ENCODE assay signal across 31 cellular contexts in the genomic region with DNA sequence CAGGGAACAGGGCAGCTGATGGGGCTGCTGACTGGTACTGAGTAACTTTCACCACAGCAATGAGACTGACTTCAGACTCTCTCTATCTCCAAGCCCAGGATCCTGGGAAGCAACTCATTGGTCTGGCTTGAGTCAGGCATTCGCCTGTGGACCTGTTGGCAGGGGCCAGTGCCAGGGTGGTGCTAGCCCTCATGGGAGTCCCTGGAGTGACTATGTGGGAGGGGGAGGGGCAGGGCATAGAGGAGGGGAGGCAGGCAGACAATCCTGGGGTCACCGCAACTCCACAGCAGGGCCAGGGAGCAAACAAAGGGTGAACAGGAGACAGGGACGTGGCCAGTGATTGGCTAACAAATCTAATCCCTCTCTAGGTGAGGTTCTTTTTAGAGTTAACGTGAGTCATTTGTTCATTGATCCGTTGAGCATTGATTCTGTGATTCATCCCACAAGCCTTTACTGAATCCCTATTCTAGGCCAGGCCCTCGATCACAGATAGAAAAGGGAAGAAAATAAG.
DNase-seq lines count a peak whose midpoint lies in the region; ATAC-seq, FAIRE-seq and TF ChIP-seq lines count a peak whose summit lies in the region.
"Had no signal": no experiment of that assay in that cellular context is flagged by ENCODE, and none has a peak within 500 bp of the region (broad histone marks: within the 10 kb centered on the region; RNA-seq: fewer than 3 reads in every experiment).

No MANE protein-coding gene starts in this region.

- peaks cover 6% of the 10 kb centered on the region for H3K4me1 Mint-ChIP-seq in astrocyte (ENCODE audit: low read depth, unreplicated experiment)
- H3K4me1 Mint-ChIP-seq: activated CD4-positive, alpha-beta T cell treated with anti-CD3 and anti-CD28 coated beads, Interleukin-2, amount 10 ng/mL, durations not matched to agents 24 days and 14 days had no signal

- H3K4me3 ChIP-seq in astrocyte (ENCODE audit: insufficient read depth, low read depth, low read length) (no peak overlapping the region), pancreas (no peak overlapping the region)
- H3K4me3 ChIP-seq: HAP-1, left ventricle myocardium inferior, Peyer's patch, right lobe of liver, SJCRH30, spleen, tibial artery had no signal

- peaks cover 40% of the 10 kb centered on the region for H4K20me1 ChIP-seq in astrocyte (ENCODE audit: insufficient read depth, low read length)

- intact Hi-C loops in pancreas (cut with DNase I), result no loop called here

- H3K27ac ChIP-seq in astrocyte (ENCODE audit: low read depth, low read length) (no peak overlapping the region), foreskin keratinocyte (peak overlapping the region; percentile 60), pancreas (no peak overlapping the region)
- H3K27ac ChIP-seq: HL-60, left ventricle myocardium inferior, Peyer's patch, right lobe of liver, SJCRH30, spleen, tibial artery, WERI-Rb-1 had no signal

- H3K36me3 Mint-ChIP-seq in astrocyte (ENCODE audit: low read depth, unreplicated experiment), result no peaks in the 10 kb centered on the region
- H3K36me3 Mint-ChIP-seq: activated naive CD8-positive, alpha-beta T cell; CD8-positive, alpha-beta memory T cell had no signal

- ATAC-seq in foreskin keratinocyte, result peak; percentile 78
- peak in 3 of 4 donors; percentile 14 to 51 (median 43) for ATAC-seq in pancreas

- no peak overlapping the region for H3K9ac ChIP-seq in astrocyte (ENCODE audit: low read length)

- TF ChIP-seq CTCF in astrocyte (IDR thresholded peaks at IDR 0.05; ENCODE audit: insufficient read depth, low read depth, low read length) (no peak), foreskin keratinocyte (conservative IDR thresholded peaks at IDR 0.05) (no peak), pancreas (IDR thresholded peaks at IDR 0.05) (no peak)

- peaks cover 4% of the 10 kb centered on the region for H3K27me3 Mint-ChIP-seq in astrocyte (ENCODE audit: low read depth, unreplicated experiment)

- H3K27me3 ChIP-seq in astrocyte (ENCODE audit: insufficient read depth, low read length), result peaks cover 17% of the 10 kb centered on the region
- H3K27me3 ChIP-seq in foreskin keratinocyte, result no peaks in the 10 kb centered on the region
- no peaks in the 10 kb centered on the region for H3K27me3 ChIP-seq in pancreas
- H3K27me3 ChIP-seq: Peyer's patch, right lobe of liver, tibial artery had no signal

- no peak overlapping the region for H2AFZ ChIP-seq in astrocyte (ENCODE audit: low read depth, low read length)

- no peaks in the 10 kb centered on the region for H3K36me3 ChIP-seq in astrocyte (ENCODE audit: insufficient read depth, low read length)
- H3K36me3 ChIP-seq in pancreas, result no peaks in the 10 kb centered on the region
- H3K36me3 ChIP-seq: HAP-1, left ventricle myocardium inferior, Peyer's patch, right lobe of liver, SJCRH30, spleen, tibial artery, WERI-Rb-1 had no signal

- no peak overlapping the region for H3K4me3 Mint-ChIP-seq in astrocyte (ENCODE audit: unreplicated experiment)
- H3K4me3 Mint-ChIP-seq: activated CD4-positive, alpha-beta T cell treated with anti-CD3 and anti-CD28 coated beads, Interleukin-2, amount 10 ng/mL, durations not matched to agents 24 days and 14 days; activated naive CD8-positive, alpha-beta T cell; CD8-positive, alpha-beta memory T cell; dendritic cell treated with granulocyte-macrophage colony-stimulating factor and Interleukin-4, amounts not matched to agents 40 ng/mL and 50 ng/mL, for 4 days; endodermal cell had no signal

- DNase-seq in HPDE6-E6E7 (ENCODE audit: extremely low spot score) (peak; percentile 35), astrocyte (ENCODE audit: low read depth) (peak; percentile 26), foreskin keratinocyte (peak; percentile 60 to 87), pancreas (no peak), activated gamma-delta T cell (lab: John Stamatoyannopoulos, UW) (no peak), amygdala (lab: John Stamatoyannopoulos, UW) (no peak), hypothalamus (lab: John Stamatoyannopoulos, UW) (no peak)
- DNase-seq: activated CD4-positive, alpha-beta T cell treated with anti-CD3 and anti-CD28 coated beads, Interleukin-2, amount 10 ng/mL, durations not matched to agents 24 days and 14 days; activated effector memory CD4-positive, alpha-beta T cell treated with Interleukin-2 at 50 U/mL for 16 hours; activated T-cell treated with anti-CD3 and anti-CD28 coated beads, Interleukin-2, amount 50 U/mL, for 1 hour; anterior cingulate cortex; CD8-positive, alpha-beta memory T cell; central memory CD4-positive, alpha-beta T cell; endodermal cell; hippocampal formation; left ventricle myocardium inferior; NCI-H1417 treated with DMSO at 0.1 percent for 48 hours; NCI-H2029 treated with DMSO at 0.1 percent for 48 hours; NCI-H526; Peyer's patch; SJCRH30; spleen; T-helper 9 cell; tibial artery; WERI-Rb-1 had no signal

- FAIRE-seq in astrocyte (lab: Jason Lieb, UNC), result no peak
- FAIRE-seq in pancreas (lab: Jason Lieb, UNC), result no peak
- FAIRE-seq: GM12892 had no signal

- H3K9me3 ChIP-seq in astrocyte (ENCODE audit: insufficient read depth, low read depth, low read length), result no peaks in the 10 kb centered on the region
- H3K9me3 ChIP-seq in pancreas, result no peaks in the 10 kb centered on the region
- H3K9me3 ChIP-seq: HAP-1, left ventricle myocardium inferior, Peyer's patch, right lobe of liver, SJCRH30, spleen, tibial artery had no signal

- H3K79me2 ChIP-seq in astrocyte (ENCODE audit: insufficient read depth, low read length), result no peaks in the 10 kb centered on the region

- WGBS in pancreas, 2 donors, result 43 to 54% methylated on average over 6 of the region's 6 CpGs

- H3K9me3 Mint-ChIP-seq in astrocyte (ENCODE audit: unreplicated experiment), result no peaks in the 10 kb centered on the region
- H3K9me3 Mint-ChIP-seq: activated CD4-positive, alpha-beta T cell treated with anti-CD3 and anti-CD28 coated beads, Interleukin-2, amount 10 ng/mL, durations not matched to agents 24 days and 14 days; dendritic cell treated with granulocyte-macrophage colony-stimulating factor and Interleukin-4, amounts not matched to agents 40 ng/mL and 50 ng/mL, for 4 days; endodermal cell had no signal

- H3K4me1 ChIP-seq in astrocyte (ENCODE audit: insufficient read depth, low read length) (peaks cover 18% of the 10 kb centered on the region), foreskin keratinocyte (peaks cover 35% of the 10 kb centered on the region), pancreas (no peaks in the 10 kb centered on the region)
- H3K4me1 ChIP-seq: HAP-1, left ventricle myocardium inferior, Peyer's patch, right lobe of liver, SJCRH30, spleen had no signal

- no peak overlapping the region for H3K27ac Mint-ChIP-seq in astrocyte (ENCODE audit: unreplicated experiment)
- H3K27ac Mint-ChIP-seq: activated CD4-positive, alpha-beta T cell treated with anti-CD3 and anti-CD28 coated beads, Interleukin-2, amount 10 ng/mL, durations not matched to agents 24 days and 14 days; activated naive CD8-positive, alpha-beta T cell; CD8-positive, alpha-beta memory T cell; dendritic cell treated with granulocyte-macrophage colony-stimulating factor and Interleukin-4, amounts not matched to agents 40 ng/mL and 50 ng/mL, for 4 days; endodermal cell had no signal

- no peak overlapping the region for H3K4me2 ChIP-seq in astrocyte (ENCODE audit: low read length)

Comparison
In these comparisons a context has a peak if more than half of its experiments do, and no peak if none do; other contexts are left out.
1. DNase-seq: peak in HPDE6-E6E7 (single experiment), astrocyte (single experiment) and foreskin keratinocyte (2 of 2); none in pancreas (0 of 6), activated gamma-delta T cell (single experiment), amygdala (0 of 56) and hypothalamus (0 of 51).